In genomic region chr2:109377976-109378375, GRCh38 we compare ENCODE assay signal across 1 cellular context.
TF ChIP-seq lines count a peak whose summit lies in the region.

No MANE protein-coding gene starts in this region.

TF ChIP-seq in IMR-90, 13 proteins besides CTCF, POLR2A, EP300 and RAD21 (continued from another document):
- TF ChIP-seq MAFK (IDR thresholded peaks at IDR 0.05; ENCODE audit: low read depth, low read length) (no peak), RFX5 (IDR thresholded peaks at IDR 0.05; ENCODE audit: low read depth, low read length) (no peak), RCOR1 (IDR thresholded peaks at IDR 0.05; ENCODE audit: insufficient replicate concordance, low read length) (no peak), NFE2L2 (IDR thresholded peaks at IDR 0.05; ENCODE audit: low read depth, low read length) (no peak), MXI1 (IDR thresholded peaks at IDR 0.05; ENCODE audit: borderline replicate concordance, low read depth, low read length) (no peak), ELK1 (IDR thresholded peaks at IDR 0.05; ENCODE audit: borderline replicate concordance, low read depth, low read length) (no peak), MAZ (IDR thresholded peaks at IDR 0.05; ENCODE audit: borderline replicate concordance, low read depth, low read length) (no peak), CHD1 (IDR thresholded peaks at IDR 0.05; ENCODE audit: low read depth, low read length) (no peak)
